In the genomic region with DNA sequence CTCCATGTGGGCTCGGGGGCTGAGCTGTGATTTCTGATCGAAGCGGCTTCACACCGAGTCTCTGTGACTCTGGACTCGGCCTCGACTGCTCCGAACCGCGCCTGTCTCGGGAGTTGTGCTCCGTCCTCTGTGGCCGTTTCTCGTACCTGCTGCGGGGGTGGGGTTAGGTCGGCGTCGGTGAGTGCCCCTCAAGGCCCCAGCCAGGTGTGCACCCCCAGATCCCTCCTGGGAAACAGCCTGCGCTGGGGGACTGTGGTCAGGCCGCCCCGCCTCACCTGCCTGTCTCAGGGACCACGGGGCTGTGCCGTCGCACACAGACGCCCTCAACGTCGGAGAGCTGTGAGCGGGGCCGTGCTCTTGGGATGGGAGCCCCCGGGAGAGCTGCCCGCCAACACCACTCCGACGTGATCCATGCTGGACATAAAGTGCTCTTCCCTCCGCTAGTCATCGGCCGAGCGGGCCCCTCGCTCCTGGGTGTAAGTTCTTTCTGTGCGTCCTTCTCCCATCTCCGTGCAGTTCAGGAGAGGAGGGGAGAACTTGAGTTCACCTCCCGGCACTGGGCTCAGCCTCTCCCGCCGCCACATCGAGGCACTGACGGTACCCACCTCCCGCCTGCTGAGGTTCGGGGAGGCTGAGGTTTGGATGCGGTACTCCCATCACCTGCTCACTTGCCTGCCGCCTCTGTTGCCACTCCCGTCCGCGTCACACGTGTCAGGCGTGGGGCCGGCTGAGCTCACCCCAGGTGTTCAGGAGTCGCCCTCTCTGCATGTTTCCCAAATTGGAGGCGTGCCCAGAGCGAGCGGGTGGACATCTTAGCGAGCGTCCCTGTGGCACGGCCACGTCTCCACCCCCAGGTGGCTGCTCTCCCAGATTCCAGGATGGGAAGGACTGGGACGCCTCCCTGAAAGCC, we compare ENCODE assay signal across 22 cellular contexts.
"Had no signal": no experiment of that assay in that cellular context is flagged by ENCODE, and none has a peak within 500 bp of the region (broad histone marks: within the 10 kb centered on the region; RNA-seq: fewer than 3 reads in every experiment).

No MANE protein-coding gene starts in this region.

- H3K4me3 Mint-ChIP-seq: activated CD8-positive, alpha-beta T cell treated with anti-CD3 and anti-CD28 coated beads for 36 hours; activated naive CD8-positive, alpha-beta T cell treated with anti-CD3 and anti-CD28 coated beads, Interleukin-2, amount 10 ng/mL, durations not matched to agents 7 days and 5 days; brain; IgD-negative memory B cell had no signal

- H3K4me1 Mint-ChIP-seq: brain had no signal

- ATAC-seq: activated CD4-positive, CD25-positive, alpha-beta regulatory T cell treated with anti-CD3 and anti-CD28 coated beads, Interleukin-2, amount 50 U/mL, for 24 hours; activated CD8-positive, alpha-beta T cell treated with anti-CD3 and anti-CD28 coated beads for 36 hours; SK-N-SH treated with all-trans-retinoic acid at 6 μM for 48 hours had no signal

- H3K27ac ChIP-seq: PC-9, SJSA1 had no signal

- H2AFZ ChIP-seq: PC-9 had no signal

- H3K27me3 Mint-ChIP-seq: activated CD8-positive, alpha-beta T cell treated with anti-CD3 and anti-CD28 coated beads for 36 hours; activated naive CD8-positive, alpha-beta T cell treated with anti-CD3 and anti-CD28 coated beads, Interleukin-2, amount 10 ng/mL, durations not matched to agents 7 days and 5 days; brain; IgD-negative memory B cell had no signal

- DNase-seq: activated CD4-positive, alpha-beta T cell treated with anti-CD3 and anti-CD28 coated beads for 4 hours; activated CD8-positive, alpha-beta memory T cell treated with anti-CD3 and anti-CD28 coated beads, Interleukin-2, amount 50 U/mL, for 4 hours; activated CD8-positive, alpha-beta T cell treated with anti-CD3 and anti-CD28 coated beads for 36 hours; activated naive CD4-positive, alpha-beta T cell treated with anti-CD3 and anti-CD28 coated beads, Interleukin-2, amount 50 U/mL, for 16 hours; activated naive CD8-positive, alpha-beta T cell treated with anti-CD3 and anti-CD28 coated beads, Interleukin-2, amount 10 ng/mL, durations not matched to agents 7 days and 5 days; KG1; MV-4-11; NCI-H1092 treated with DMSO at 0.1 percent for 48 hours; NCI-H1417 treated with DMSO at 0.1 percent for 48 hours; NCI-H1694; NCI-H2029; NCI-H510A treated with DMSO at 0.1 percent for 48 hours; NCI-H69; PC-9; SHP77; SW 1271 had no signal

- H3K4me3 ChIP-seq: PC-9, SJSA1 had no signal

- H3K4me1 ChIP-seq: SJSA1 had no signal

- H3K27me3 ChIP-seq: SJSA1 had no signal

- H3K4me2 ChIP-seq: PC-9 had no signal

- FAIRE-seq: astrocyte had no signal

- H3K27ac Mint-ChIP-seq: activated CD8-positive, alpha-beta T cell treated with anti-CD3 and anti-CD28 coated beads for 36 hours; activated naive CD8-positive, alpha-beta T cell treated with anti-CD3 and anti-CD28 coated beads, Interleukin-2, amount 10 ng/mL, durations not matched to agents 7 days and 5 days; brain; IgD-negative memory B cell had no signal
